8 cellular contexts compared by ENCODE assay signal in the genomic region with DNA sequence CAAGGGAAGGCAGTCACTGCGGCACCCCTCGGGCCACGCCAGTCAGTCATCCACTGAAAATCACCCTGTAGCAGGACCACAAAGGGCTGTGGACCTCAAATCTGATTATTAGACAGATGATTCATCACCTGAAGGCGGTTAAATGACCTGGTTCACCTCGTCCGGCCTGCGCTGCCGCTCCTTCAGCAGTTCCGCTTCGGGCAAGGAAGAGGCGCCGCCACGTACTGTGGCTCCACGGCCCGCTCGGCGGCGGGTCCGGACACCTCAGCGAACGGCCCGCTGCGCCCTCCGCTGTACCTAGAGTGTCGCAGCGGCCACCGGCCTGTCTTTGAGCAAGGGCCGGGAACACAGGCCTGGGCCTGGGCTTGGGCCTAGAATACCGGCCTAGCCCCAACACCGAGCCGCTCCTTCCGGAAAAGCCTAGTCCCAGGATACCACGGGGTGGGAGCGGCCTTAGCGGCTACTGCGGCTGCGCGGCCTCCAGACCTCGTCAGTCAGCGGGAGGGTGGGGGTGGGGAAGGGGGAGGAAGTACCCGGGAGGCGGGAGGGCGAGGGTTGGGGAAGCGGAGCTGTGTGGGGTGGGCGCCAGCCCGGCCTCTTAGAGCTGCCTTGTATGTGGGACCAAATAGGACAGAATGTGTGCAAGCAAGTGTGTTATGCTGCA. TPM values are rescaled to one million over a fixed set of nuclear protein-coding genes. Genes with fewer than 3 reads are reported as not detected.
A peak's percentile ranks its signal among the peaks of the same experiment; 100 is the strongest.
DNase-seq lines count a peak whose midpoint lies in the region; ATAC-seq and TF ChIP-seq lines count a peak whose summit lies in the region.

A gene with protein sequence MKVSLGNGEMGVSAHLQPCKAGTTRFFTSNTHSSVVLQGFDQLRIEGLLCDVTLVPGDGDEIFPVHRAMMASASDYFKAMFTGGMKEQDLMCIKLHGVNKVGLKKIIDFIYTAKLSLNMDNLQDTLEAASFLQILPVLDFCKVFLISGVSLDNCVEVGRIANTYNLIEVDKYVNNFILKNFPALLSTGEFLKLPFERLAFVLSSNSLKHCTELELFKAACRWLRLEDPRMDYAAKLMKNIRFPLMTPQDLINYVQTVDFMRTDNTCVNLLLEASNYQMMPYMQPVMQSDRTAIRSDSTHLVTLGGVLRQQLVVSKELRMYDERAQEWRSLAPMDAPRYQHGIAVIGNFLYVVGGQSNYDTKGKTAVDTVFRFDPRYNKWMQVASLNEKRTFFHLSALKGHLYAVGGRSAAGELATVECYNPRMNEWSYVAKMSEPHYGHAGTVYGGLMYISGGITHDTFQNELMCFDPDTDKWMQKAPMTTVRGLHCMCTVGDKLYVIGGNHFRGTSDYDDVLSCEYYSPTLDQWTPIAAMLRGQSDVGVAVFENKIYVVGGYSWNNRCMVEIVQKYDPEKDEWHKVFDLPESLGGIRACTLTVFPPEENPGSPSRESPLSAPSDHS (minus strand): TSS at position 436 of the 664 bp plus-strand sequence. CDS start 545 bp downstream, outside the sequence.

- H3K27ac ChIP-seq in A673 (ENCODE audit: low read depth, low read length, poor library complexity, severe bottlenecking) (peak within 1 kb of the TSS; percentile 94), coronary artery (peak within 1 kb of the TSS; percentile 89 to 92)

- TF ChIP-seq CTCF in A673 (conservative IDR thresholded peaks at IDR 0.05; ENCODE audit: low read depth, low read length) = no peak
- TF ChIP-seq CTCF in coronary artery (IDR thresholded peaks at IDR 0.05) = no peak

- H3K9me3 ChIP-seq in A673 (ENCODE audit: low read depth, low read length, poor library complexity, severe bottlenecking) = no peaks in the 10 kb centered on the region

- H3K4me3 ChIP-seq in A673 (ENCODE audit: low read depth, low read length, poor library complexity, severe bottlenecking) (peak within 1 kb of the TSS; percentile 83), coronary artery (peak within 1 kb of the TSS; percentile 79)

- H3K27me3 ChIP-seq in A673 (replicated peaks; ENCODE audit: insufficient read depth, low read depth, low read length, poor library complexity) = no peaks in the 10 kb centered on the region

- H3K36me3 ChIP-seq in A673 (ENCODE audit: insufficient read depth, low read length, poor library complexity, severe bottlenecking) = no peaks in the 10 kb centered on the region

- POLR2A ChIA-PET in A673 (lab: Charles Lee; ENCODE audit: low non-redundant PET) = interaction anchor here (0.6 kb wide), 1 partner anchor 606 kb away, joined by 4 read pairs; no protein-coding TSS in a partner anchor

- DNase-seq in A673 (ENCODE audit: low spot score) (peak; percentile 85), NCI-H2227 (lab: John Stamatoyannopoulos, UW; ENCODE audit: unreplicated experiment) (peak; percentile 94), coronary artery (ENCODE audit: low spot score) (peak; percentile 93), left kidney (ENCODE audit: low read depth, low spot score) (peak; percentile 98)
- DNase-seq in activated CD4-positive, alpha-beta T cell treated with anti-CD3 and anti-CD28 coated beads for 48 hours = peak; percentile 91
- peak; percentile 88 for DNase-seq in stimulated activated CD4-positive, alpha-beta T cell treated with anti-CD3 and anti-CD28 coated beads, Interleukin-1b, Interleukin-23, amount 100 ng/mL, for 48 hours

- CTCF ChIA-PET in A673 (lab: Charles Lee) = interaction anchor here (1.5 kb wide), 1 partner anchor 9 kb away, joined by 4 read pairs; no protein-coding TSS in a partner anchor

- intact Hi-C loops in A673 (cut with micrococcal nuclease; ENCODE audit: unreplicated experiment) = no loop called here

- H3K4me1 ChIP-seq in A673 (ENCODE audit: insufficient read depth, low read length, poor library complexity, severe bottlenecking) = no peaks in the 10 kb centered on the region

- ATAC-seq in GM18868 (IDR thresholded peaks at IDR 0.05; ENCODE audit: unreplicated experiment) = peak; percentile 85
- ATAC-seq in HG03108 (IDR thresholded peaks at IDR 0.05; ENCODE audit: unreplicated experiment) = peak; percentile 93

- BruUV-seq in A673 (replicated peaks; lab: Mats Ljungman, UMichigan) = TSS peak; percentile 53

RNA-seq across cellular contexts. Expression of the gene that starts here (rescaled TPM):
- 8.4 and 8.9 TPM in 2 replicates for total RNA-seq in A673 (2021)

Comparison
In these comparisons a context has a peak if more than half of its experiments do, and no peak if none do; other contexts are left out.
1. Peak in every context shown above with its lines: DNase-seq, ATAC-seq, H3K4me3 ChIP-seq and H3K27ac ChIP-seq.